In the genomic region with DNA sequence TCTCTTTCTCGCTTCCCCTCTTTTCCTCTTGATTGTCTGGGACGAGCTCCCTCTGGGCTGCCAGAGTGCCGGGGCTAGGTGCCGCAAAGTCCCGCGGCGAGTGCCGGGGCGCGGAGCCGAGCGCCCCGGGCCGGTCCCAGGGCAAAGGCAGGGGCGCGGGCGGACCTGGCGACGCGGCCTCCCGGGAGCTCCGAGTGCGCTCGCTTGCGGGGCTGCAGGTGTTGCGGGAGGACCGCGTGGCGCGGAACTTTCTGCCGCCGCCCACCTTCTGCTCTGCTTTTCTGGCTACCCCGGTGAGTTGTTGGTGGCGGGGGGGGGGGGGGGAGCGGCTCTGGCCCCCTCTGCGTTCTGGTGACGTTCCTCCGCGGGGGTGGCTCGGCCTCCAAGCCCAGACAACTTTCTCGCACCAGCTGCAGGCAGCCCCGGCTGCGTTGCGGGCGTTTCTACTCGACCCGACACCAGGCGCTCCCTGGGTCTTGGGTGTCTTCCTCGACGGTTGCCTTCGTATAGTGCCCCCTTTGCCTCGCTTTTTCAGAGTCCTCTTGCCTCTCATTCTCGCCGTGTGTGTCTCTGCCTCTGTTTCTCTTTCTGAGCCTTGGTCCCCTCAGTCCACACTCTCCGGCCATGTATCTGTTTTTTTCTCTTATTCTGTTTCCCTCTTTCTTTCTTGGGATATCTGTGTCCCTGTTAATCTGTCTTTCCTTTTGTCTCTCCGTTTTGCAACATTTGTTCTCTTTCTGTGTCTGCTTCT, we compare ENCODE assay signal across 10 cellular contexts. TPM values are rescaled to one million over a fixed set of nuclear protein-coding genes. Genes with fewer than 3 reads are reported as not detected.
DNase-seq lines count a peak whose midpoint lies in the region; TF ChIP-seq lines count a peak whose summit lies in the region.
"Had no signal": no experiment of that assay in that cellular context is flagged by ENCODE, and none has a peak within 500 bp of the region (broad histone marks: within the 10 kb centered on the region; RNA-seq: fewer than 3 reads in every experiment).

No MANE protein-coding gene starts in this region.

- CTCF ChIA-PET in HEK293 (lab: Yijun Ruan, JAX) (interaction anchor here (0.6 to 1.0 kb wide), 2 partner anchors 12 to 18 kb away, joined by 3 read pairs; no protein-coding TSS in a partner anchor), PC-9 (lab: Charles Lee) (no interaction called here)

- H3K36me3 ChIP-seq in HEK293 (ENCODE audit: control insufficient read depth in 2 of 2, insufficient read depth in 1 of 2, low read length in 2 of 2): no peaks in the 10 kb centered on the region
- no peaks in the 10 kb centered on the region for H3K36me3 ChIP-seq in PC-9 (ENCODE audit: low read depth)
- no peaks in the 10 kb centered on the region for H3K36me3 ChIP-seq in hepatocyte (replicated peaks; ENCODE audit: insufficient read depth, low read depth)

- TF ChIP-seq CTCF in HEK293 (tag by site-specific recombination; IDR thresholded peaks at IDR 0.05) (no peak), PC-9 (conservative IDR thresholded peaks at IDR 0.05) (no peak), hepatocyte (IDR thresholded peaks at IDR 0.05; ENCODE audit: poor library complexity) (no peak)

- H3K79me2 ChIP-seq in PC-9 (ENCODE audit: low read depth): 0 out of 2 replicates have a peak, but pooled peaks cover 2% of the 10 kb centered on the region
- peaks cover 12% of the 10 kb centered on the region for H3K79me2 ChIP-seq in hepatocyte

- H3K4me1 ChIP-seq in HEK293 (ENCODE audit: control insufficient read depth, insufficient read depth, low read length): no peaks in the 10 kb centered on the region; the same call in 1 of the 2 replicates
- H3K4me1 ChIP-seq in PC-9 (replicated peaks; ENCODE audit: insufficient read depth): no peaks in the 10 kb centered on the region
- H3K4me1 ChIP-seq in hepatocyte (ENCODE audit: insufficient read depth): no peaks in the 10 kb centered on the region

- H3K4me2 ChIP-seq in PC-9: peak overlapping the region; percentile 91
- H3K4me2 ChIP-seq in hepatocyte: peak overlapping the region; percentile 95

- peak overlapping the region; percentile 74; the same call in 1 of the 2 replicates for H2AFZ ChIP-seq in PC-9
- peak overlapping the region; percentile 25 for H2AFZ ChIP-seq in hepatocyte

- WGBS in hepatocyte (ENCODE audit: low lambda C conversion rate, missing lambda C conversion rate): under 1% methylated on average over 44 of the region's 56 CpGs

- H4K20me1 ChIP-seq in PC-9 (ENCODE audit: insufficient read depth) (no peaks in the 10 kb centered on the region; the same call in 1 of the 2 replicates), hepatocyte (ENCODE audit: insufficient read depth, poor library complexity, severe bottlenecking) (no peaks in the 10 kb centered on the region)

- peak overlapping the region; percentile 59 for H3K4me3 ChIP-seq in HEK293 (ENCODE audit: low read depth, low read length)
- peak overlapping the region; percentile 85 for H3K4me3 ChIP-seq in PC-9
- H3K4me3 ChIP-seq in hepatocyte: peak overlapping the region; percentile 62

- no peak overlapping the region; the same call in 1 of the 2 replicates for H3K27ac ChIP-seq in HEK293 (ENCODE audit: extremely low read depth, low read depth, low read length)
- no peak overlapping the region for H3K27ac ChIP-seq in PC-9
- no peak overlapping the region for H3K27ac ChIP-seq in hepatocyte
- H3K27ac ChIP-seq: epithelial cell of prostate had no signal

- H3K9me3 ChIP-seq in HEK293 (ENCODE audit: control insufficient read depth, insufficient read depth, low read depth, low read length) (no peaks in the 10 kb centered on the region), PC-9 (ENCODE audit: insufficient read depth, low read depth) (no peaks in the 10 kb centered on the region), hepatocyte (ENCODE audit: low read depth) (no peaks in the 10 kb centered on the region)

- intact Hi-C loops in PC-9 (cut with micrococcal nuclease; ENCODE audit: unreplicated experiment): loop anchor here (5.0 kb wide), 1 partner anchor 505 kb away; no protein-coding TSS in a partner anchor

- DNase-seq in PC-9 (no peak), hepatocyte (ENCODE audit: low spot score) (peak; percentile 40), putamen (ENCODE audit: low spot score) (peak; percentile 33), DMS153 (lab: John Stamatoyannopoulos, UW) (no peak), germinal center (ENCODE audit: low spot score) (no peak)
- no peak for DNase-seq in activated naive CD4-positive, alpha-beta T cell treated with anti-CD3 and anti-CD28 coated beads, Interleukin-2, amount 50 U/mL, for 16 hours
- DNase-seq: GDM1, naive B cell had no signal

- H3K9me2 ChIP-seq in PC-9 (ENCODE audit: insufficient read depth): no peaks in the 10 kb centered on the region
- H3K9me2 ChIP-seq in hepatocyte (replicated peaks; ENCODE audit: insufficient read depth): no peaks in the 10 kb centered on the region

- H3K27me3 ChIP-seq in PC-9 (ENCODE audit: insufficient read depth, low read depth) (no peaks in the 10 kb centered on the region), hepatocyte (peaks cover 21% of the 10 kb centered on the region)

- BruUV-seq in PC-9 (replicated peaks; lab: Mats Ljungman, UMichigan): no TSS peak

- H3F3A ChIP-seq in PC-9 (ENCODE audit: insufficient read depth, low read depth): 0 out of 2 replicates have a peak, but pooled peaks cover 6% of the 10 kb centered on the region

- POLR2A ChIA-PET in HEK293 (lab: Yijun Ruan, JAX): no interaction called here
- POLR2A ChIA-PET in PC-9 (lab: Charles Lee; ENCODE audit: unreplicated experiment): no interaction called here

TF ChIP-seq in HEK293, 187 proteins besides CTCF, POLR2A, EP300 and RAD21:
- TF ChIP-seq GLIS1 (tag by site-specific recombination; IDR thresholded peaks at IDR 0.05) (peak; percentile 53), ZIC2 (tag by site-specific recombination; IDR thresholded peaks at IDR 0.05) (no peak), ZNF558 (tag by site-specific recombination; IDR thresholded peaks at IDR 0.05) (no peak), ZNF174 (tag by site-specific recombination; IDR thresholded peaks at IDR 0.05) (no peak), ZBTB8A (tag by site-specific recombination; IDR thresholded peaks at IDR 0.05) (no peak), ZNF169 (tag by site-specific recombination; IDR thresholded peaks at IDR 0.05) (no peak), ZFHX2 (tag by site-specific recombination; conservative IDR thresholded peaks at IDR 0.05) (peak; percentile 28; the same call in 1 of the 2 replicates), ZNF350 (tag by site-specific recombination; IDR thresholded peaks at IDR 0.05) (no peak), ZNF335 (tag by site-specific recombination; conservative IDR thresholded peaks at IDR 0.05) (peak; percentile 70), ZNF707 (tag by site-specific recombination; IDR thresholded peaks at IDR 0.05) (no peak)
- TF ChIP-seq, protein P1, sequence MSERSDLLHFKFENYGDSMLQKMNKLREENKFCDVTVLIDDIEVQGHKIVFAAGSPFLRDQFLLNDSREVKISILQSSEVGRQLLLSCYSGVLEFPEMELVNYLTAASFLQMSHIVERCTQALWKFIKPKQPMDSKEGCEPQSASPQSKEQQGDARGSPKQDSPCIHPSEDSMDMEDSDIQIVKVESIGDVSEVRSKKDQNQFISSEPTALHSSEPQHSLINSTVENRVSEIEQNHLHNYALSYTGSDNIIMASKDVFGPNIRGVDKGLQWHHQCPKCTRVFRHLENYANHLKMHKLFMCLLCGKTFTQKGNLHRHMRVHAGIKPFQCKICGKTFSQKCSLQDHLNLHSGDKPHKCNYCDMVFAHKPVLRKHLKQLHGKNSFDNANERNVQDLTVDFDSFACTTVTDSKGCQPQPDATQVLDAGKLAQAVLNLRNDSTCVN (tag by site-specific recombination; optimal IDR thresholded peaks at IDR 0.05): peak; percentile 35
- TF ChIP-seq, protein P2, sequence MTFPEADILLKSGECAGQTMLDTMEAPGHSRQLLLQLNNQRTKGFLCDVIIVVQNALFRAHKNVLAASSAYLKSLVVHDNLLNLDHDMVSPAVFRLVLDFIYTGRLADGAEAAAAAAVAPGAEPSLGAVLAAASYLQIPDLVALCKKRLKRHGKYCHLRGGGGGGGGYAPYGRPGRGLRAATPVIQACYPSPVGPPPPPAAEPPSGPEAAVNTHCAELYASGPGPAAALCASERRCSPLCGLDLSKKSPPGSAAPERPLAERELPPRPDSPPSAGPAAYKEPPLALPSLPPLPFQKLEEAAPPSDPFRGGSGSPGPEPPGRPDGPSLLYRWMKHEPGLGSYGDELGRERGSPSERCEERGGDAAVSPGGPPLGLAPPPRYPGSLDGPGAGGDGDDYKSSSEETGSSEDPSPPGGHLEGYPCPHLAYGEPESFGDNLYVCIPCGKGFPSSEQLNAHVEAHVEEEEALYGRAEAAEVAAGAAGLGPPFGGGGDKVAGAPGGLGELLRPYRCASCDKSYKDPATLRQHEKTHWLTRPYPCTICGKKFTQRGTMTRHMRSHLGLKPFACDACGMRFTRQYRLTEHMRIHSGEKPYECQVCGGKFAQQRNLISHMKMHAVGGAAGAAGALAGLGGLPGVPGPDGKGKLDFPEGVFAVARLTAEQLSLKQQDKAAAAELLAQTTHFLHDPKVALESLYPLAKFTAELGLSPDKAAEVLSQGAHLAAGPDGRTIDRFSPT (tag by site-specific recombination; IDR thresholded peaks at IDR 0.05): no peak
- TF ChIP-seq, protein P3, sequence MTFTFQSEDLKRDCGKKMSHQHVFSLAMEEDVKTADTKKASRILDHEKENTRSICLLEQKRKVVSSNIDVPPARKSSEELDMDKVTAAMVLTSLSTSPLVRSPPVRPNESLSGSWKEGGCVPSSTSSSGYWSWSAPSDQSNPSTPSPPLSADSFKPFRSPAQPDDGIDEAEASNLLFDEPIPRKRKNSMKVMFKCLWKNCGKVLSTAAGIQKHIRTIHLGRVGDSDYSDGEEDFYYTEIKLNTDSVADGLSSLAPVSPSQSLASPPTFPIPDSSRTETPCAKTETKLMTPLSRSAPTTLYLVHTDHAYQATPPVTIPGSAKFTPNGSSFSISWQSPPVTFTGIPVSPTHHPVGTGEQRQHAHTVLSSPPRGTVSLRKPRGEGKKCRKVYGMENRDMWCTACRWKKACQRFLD (tag by site-specific recombination; IDR thresholded peaks at IDR 0.05): no peak

RNA-seq across cellular contexts. Expression of gene GALNT13, which starts 0.8 kb away (rescaled TPM):
- total RNA-seq in PC-9 (2021) (3.6 and 4.0 TPM in 2 replicates), hepatocyte (21.0 and 53.5 TPM in 2 replicates)
- 21.2 and 25.6 TPM in 2 replicates for polyA plus RNA-seq in hepatocyte

Comparison
In these comparisons a context has a peak if more than half of its experiments do, and no peak if none do; other contexts are left out.
1. DNase-seq: peak in hepatocyte (single experiment) and putamen (single experiment); none in PC-9 (0 of 2), DMS153 (single experiment), germinal center (single experiment) and activated naive CD4-positive, alpha-beta T cell treated with anti-CD3 and anti-CD28 coated beads, Interleukin-2, amount 50 U/mL, for 16 hours (single experiment).
2. Peak in every context shown above with its lines, with median percentiles within 50 percentile points of each other: H3K4me3 ChIP-seq.